In the genomic region with DNA sequence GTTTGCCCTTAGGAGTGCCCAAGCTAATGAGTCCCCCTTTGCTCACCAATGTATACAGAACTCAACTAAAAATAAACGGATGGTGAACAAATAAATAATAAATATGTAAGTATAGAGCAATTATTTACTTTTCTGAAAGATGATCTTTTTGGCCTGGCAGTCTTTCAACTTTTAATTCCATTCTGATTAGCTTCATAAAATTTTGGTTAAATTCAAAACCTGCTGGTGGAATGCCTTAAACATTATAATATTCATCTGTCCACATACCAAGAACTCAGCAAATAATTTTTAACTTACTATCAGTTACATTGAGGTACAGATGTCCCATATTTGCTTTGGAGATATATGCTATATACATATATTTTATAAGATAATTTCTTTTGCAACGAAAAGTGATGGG, we compare ENCODE assay signal across 23 cellular contexts.
"Had no signal": no experiment of that assay in that cellular context is flagged by ENCODE, and none has a peak within 500 bp of the region (broad histone marks: within the 10 kb centered on the region; RNA-seq: fewer than 3 reads in every experiment).

No MANE protein-coding gene starts in this region.

- H3K27ac ChIP-seq: cardiac muscle cell, PC-9, VCaP had no signal

- H2AFZ ChIP-seq: PC-9 had no signal

- H3K36me3 ChIP-seq: cardiac muscle cell had no signal

- ATAC-seq: activated naive CD4-positive, alpha-beta T cell treated with anti-CD3 and anti-CD28 coated beads, Interleukin-2, amount 50 U/mL, for 72 hours; activated naive CD8-positive, alpha-beta T cell treated with anti-CD3 and anti-CD28 coated beads, Interleukin-2, amount 50 U/mL, for 24 hours; activated T-cell treated with anti-CD3 and anti-CD28 coated beads, Interleukin-2, amount 50 U/mL, for 4 hours; T-cell had no signal

- H3K4me3 ChIP-seq: cardiac muscle cell, PC-9 had no signal

- H3K4me3 Mint-ChIP-seq: activated CD4-positive, alpha-beta memory T cell treated with anti-CD3 and anti-CD28 coated beads for 36 hours; activated CD4-positive, alpha-beta T cell treated with anti-CD3 and anti-CD28 coated beads, Interleukin-2, amount 10 ng/mL, durations not matched to agents 7 days and 5 days; activated naive CD8-positive, alpha-beta T cell treated with anti-CD3 and anti-CD28 coated beads, Interleukin-2, amount 50 U/mL, for 24 hours; activated T-cell treated with anti-CD3 and anti-CD28 coated beads, Interleukin-2, amount 50 U/mL, for 4 hours; brain; T-cell had no signal

- DNase-seq: activated CD4-positive, alpha-beta memory T cell treated with anti-CD3 and anti-CD28 coated beads for 36 hours; activated CD4-positive, alpha-beta T cell treated with anti-CD3 and anti-CD28 coated beads, Interleukin-2, amount 10 ng/mL, durations not matched to agents 7 days and 5 days; activated CD4-positive, CD25-positive, alpha-beta regulatory T cell; activated CD8-positive, alpha-beta memory T cell treated with anti-CD3 and anti-CD28 coated beads for 24 hours; activated effector memory CD4-positive, alpha-beta T cell treated with anti-CD3 and anti-CD28 coated beads, Interleukin-2, amount 50 U/mL, for 16 hours; activated naive CD4-positive, alpha-beta T cell treated with Interleukin-2 at 50 U/mL for 16 hours; activated naive CD8-positive, alpha-beta T cell treated with anti-CD3 and anti-CD28 coated beads, Interleukin-2, amount 50 U/mL, for 24 hours; activated T-cell treated with anti-CD3 and anti-CD28 coated beads, Interleukin-2, amount 50 U/mL, for 4 hours; amygdala; KG1; NCI-H1092; NCI-H1417 treated with DMSO at 0.1 percent for 48 hours; NCI-H1694 treated with DMSO at 0.1 percent for 48 hours; NCI-H2081; NCI-H446; NCI-H524; PC-9; SHP77 treated with DMSO at 0.1 percent for 48 hours; T-cell had no signal

- H3K27me3 ChIP-seq: cardiac muscle cell had no signal

- H3K27ac Mint-ChIP-seq: activated CD4-positive, alpha-beta memory T cell treated with anti-CD3 and anti-CD28 coated beads for 36 hours; activated naive CD8-positive, alpha-beta T cell treated with anti-CD3 and anti-CD28 coated beads, Interleukin-2, amount 50 U/mL, for 24 hours had no signal

- H3K27me3 Mint-ChIP-seq: activated CD4-positive, alpha-beta memory T cell treated with anti-CD3 and anti-CD28 coated beads for 36 hours; activated CD4-positive, alpha-beta T cell treated with anti-CD3 and anti-CD28 coated beads, Interleukin-2, amount 10 ng/mL, durations not matched to agents 7 days and 5 days; activated naive CD8-positive, alpha-beta T cell treated with anti-CD3 and anti-CD28 coated beads, Interleukin-2, amount 50 U/mL, for 24 hours; brain; T-cell had no signal

- H3K9me3 Mint-ChIP-seq: activated CD4-positive, alpha-beta memory T cell treated with anti-CD3 and anti-CD28 coated beads for 36 hours; activated T-cell treated with anti-CD3 and anti-CD28 coated beads, Interleukin-2, amount 50 U/mL, for 4 hours; T-cell had no signal

- H3K4me2 ChIP-seq: PC-9 had no signal
